16 cellular contexts compared by ENCODE assay signal in genomic region chr18:9705183-9705864, GRCh38. TPM values are rescaled to one million over a fixed set of nuclear protein-coding genes. Genes with fewer than 3 reads are reported as not detected.
DNase-seq lines count a peak whose midpoint lies in the region; ATAC-seq and TF ChIP-seq lines count a peak whose summit lies in the region.
"Had no signal": no experiment of that assay in that cellular context is flagged by ENCODE, and none has a peak within 500 bp of the region (broad histone marks: within the 10 kb centered on the region; RNA-seq: fewer than 3 reads in every experiment).

No MANE protein-coding gene starts in this region.

- H3K9ac ChIP-seq in HCT116 (ENCODE audit: low read length) = no peak overlapping the region

- intact Hi-C loops in A673 (cut with micrococcal nuclease; ENCODE audit: unreplicated experiment) = loop anchor here (10.0 kb wide), 2 partner anchors 219 to 819 kb away; partner anchors contain the start of gene NAPG
- intact Hi-C loops in HCT116 (cut with micrococcal nuclease) = no loop called here

- peak; percentile 49 for DNase-seq in A673 (ENCODE audit: low spot score)
- no peak for DNase-seq in HCT116 (ENCODE audit: low read depth, low spot score)
- peak; percentile 7 for DNase-seq in T1000 (lab: John Stamatoyannopoulos, UW)
- peak; percentile 62 for DNase-seq in fibroblast of pulmonary artery (ENCODE audit: low read depth)
- DNase-seq in stimulated activated CD8-positive, alpha-beta memory T cell treated with anti-CD3 and anti-CD28 coated beads, Interleukin-4, amount 100 ng/mL, for 48 hours = no peak
- DNase-seq in cerebellar nuclear complex (lab: John Stamatoyannopoulos, UW) = no peak
- DNase-seq in SIG-M5 (lab: John Stamatoyannopoulos, UW) = no peak
- DNase-seq: activated CD4-positive, alpha-beta memory T cell treated with anti-CD3 and anti-CD28 coated beads for 36 hours; activated gamma-delta T cell; GDM1; kidney; NCI-H2171 treated with DMSO at 0.1 percent for 48 hours; OCI-M1; retina; stimulated activated naive CD8-positive, alpha-beta T cell treated with anti-CD3 and anti-CD28 coated beads, Interleukin-15, Interleukin-2, amounts not matched to agents 100 U/mL and 50 U/mL, for 24 hours had no signal

- no peaks in the 10 kb centered on the region for H3K9me2 ChIP-seq in HCT116 (ENCODE audit: insufficient read depth)

- peak overlapping the region; percentile 13; the same call in 1 of the 2 replicates for H3K4me2 ChIP-seq in HCT116 (ENCODE audit: low read length)

- no peak for TF ChIP-seq POLR2A in HCT116 (IDR thresholded peaks at IDR 0.05; ENCODE audit: borderline replicate concordance, extremely low read depth, insufficient read depth, insufficient read length)

- TF ChIP-seq RAD21 in HCT116 (IDR thresholded peaks at IDR 0.05; ENCODE audit: low read depth) = no peak

- H3K4me1 ChIP-seq in A673 (ENCODE audit: insufficient read depth, low read length, poor library complexity, severe bottlenecking) (peaks cover 15% of the 10 kb centered on the region), HCT116 (ENCODE audit: control insufficient read depth in 1 of 2, insufficient read depth in 2 of 2, low read length in 2 of 2) (peaks cover 24 to 57% of the 10 kb centered on the region in 2 experiments)

- no peaks in the 10 kb centered on the region; the same call in 1 of the 2 replicates for H3K79me2 ChIP-seq in HCT116 (ENCODE audit: insufficient read depth, low read length)

- CTCF ChIA-PET in A673 (lab: Charles Lee) = no interaction called here
- CTCF ChIA-PET in HCT116 (lab: Charles Lee) = no interaction called here

- H4K20me1 ChIP-seq in HCT116 (ENCODE audit: insufficient read depth) = no peaks in the 10 kb centered on the region

- ATAC-seq in HCT116 (no peak), HG02938 (IDR thresholded peaks at IDR 0.05; ENCODE audit: unreplicated experiment) (no peak)
- ATAC-seq: stimulated activated naive CD8-positive, alpha-beta T cell treated with anti-CD3 and anti-CD28 coated beads, Interleukin-15, Interleukin-2, amounts not matched to agents 100 U/mL and 50 U/mL, for 24 hours had no signal

- H3K9me3 ChIP-seq in A673 (ENCODE audit: low read depth, low read length, poor library complexity, severe bottlenecking) (no peaks in the 10 kb centered on the region), HCT116 (ENCODE audit: control insufficient read depth in 1 of 2, insufficient read depth in 1 of 2, low read depth in 1 of 2, low read length in 2 of 2) (no peaks in the 10 kb centered on the region)

- H2AFZ ChIP-seq in HCT116 (ENCODE audit: low read depth, low read length, poor library complexity, severe bottlenecking) = peak overlapping the region; percentile 49

- no peak overlapping the region for H3K27ac ChIP-seq in A673 (ENCODE audit: low read depth, low read length, poor library complexity, severe bottlenecking)
- H3K27ac ChIP-seq in HCT116 (ENCODE audit: low read depth, low read length) = no peak overlapping the region

- no peak overlapping the region for H3K4me3 ChIP-seq in A673 (ENCODE audit: low read depth, low read length, poor library complexity, severe bottlenecking)
- no peak overlapping the region for H3K4me3 ChIP-seq in HCT116 (replicated peaks in 1 of 2; ENCODE audit: low read depth in 1 of 2, low read length in 2 of 2)
- no peak overlapping the region for H3K4me3 ChIP-seq in fibroblast of pulmonary artery (replicated peaks; ENCODE audit: low read depth, low read length)

- RAD21 ChIA-PET in HCT116 (lab: Charles Lee; ENCODE audit: low non-redundant PET in 1 of 2, low total read pairs in 2 of 2, uncharacterized antibody in 2 of 2, unreplicated experiment in 2 of 2) = no interaction called here

- POLR2A ChIA-PET in A673 (lab: Charles Lee; ENCODE audit: low non-redundant PET) = no interaction called here
- POLR2A ChIA-PET in HCT116 (lab: Charles Lee) = no interaction called here

- BruUV-seq in A673 (replicated peaks; lab: Mats Ljungman, UMichigan) (no TSS peak), HCT116 (replicated peaks; lab: Mats Ljungman, UMichigan) (no TSS peak)

- H3K27me3 ChIP-seq in A673 (replicated peaks; ENCODE audit: insufficient read depth, low read depth, low read length, poor library complexity) (no peaks in the 10 kb centered on the region), HCT116 (ENCODE audit: insufficient read depth, low read length) (no peaks in the 10 kb centered on the region)

- no peaks in the 10 kb centered on the region for H3K36me3 ChIP-seq in A673 (ENCODE audit: insufficient read depth, low read length, poor library complexity, severe bottlenecking)
- no peaks in the 10 kb centered on the region for H3K36me3 ChIP-seq in HCT116 (ENCODE audit: control insufficient read depth in 1 of 2, insufficient read depth in 2 of 2, low read length in 2 of 2)

- TF ChIP-seq CTCF in A673 (conservative IDR thresholded peaks at IDR 0.05; ENCODE audit: low read depth, low read length) = no peak
- TF ChIP-seq CTCF in HCT116 (IDR thresholded peaks at IDR 0.05 in 2 of 3, conservative IDR thresholded peaks at IDR 0.05 in 1 of 3; ENCODE audit: borderline replicate concordance in 1 of 3, insufficient read depth in 1 of 3, low read depth in 2 of 3, low read length in 2 of 3) = no peak
- no peak for TF ChIP-seq CTCF in fibroblast of pulmonary artery (IDR thresholded peaks at IDR 0.05; ENCODE audit: low read length, missing control alignments)

TF ChIP-seq in HCT116, 20 proteins besides CTCF, POLR2A, EP300 and RAD21:
- TF ChIP-seq EGR1 (IDR thresholded peaks at IDR 0.05; ENCODE audit: low read depth) (no peak), ZNF274 (IDR thresholded peaks at IDR 0.05; ENCODE audit: low read depth, low read length) (no peak), ELF1 (IDR thresholded peaks at IDR 0.05; ENCODE audit: borderline replicate concordance, low read depth) (no peak), JUND (IDR thresholded peaks at IDR 0.05) (peak; percentile 19; the same call in 1 of the 2 replicates), CEBPB (IDR thresholded peaks at IDR 0.05; ENCODE audit: low read depth) (no peak), SP1 (IDR thresholded peaks at IDR 0.05; ENCODE audit: low read depth) (no peak), FOSL1 (IDR thresholded peaks at IDR 0.05; ENCODE audit: low read depth) (0 out of 2 replicates have a peak, but pooled peaks have one; percentile 13), SRF (IDR thresholded peaks at IDR 0.05; ENCODE audit: low read depth) (no peak), SIN3A (IDR thresholded peaks at IDR 0.05; ENCODE audit: low read depth) (no peak)

RNA-seq across cellular contexts. Expression of gene RAB31, which starts 2.8 kb away (rescaled TPM):
- total RNA-seq in A673 (2021) = 6.1 and 8.1 TPM in 2 replicates
- total RNA-seq in HCT116 (2021; ENCODE audit: unreplicated experiment) = 46.9 TPM
- 17.8 and 18.6 TPM in 2 replicates for polyA plus RNA-seq in HCT116 (2012)

Comparison
In these comparisons a context has a peak if more than half of its experiments do, and no peak if none do; other contexts are left out.
1. DNase-seq: peak in A673 (single experiment), T1000 (single experiment) and fibroblast of pulmonary artery (single experiment); none in HCT116 (single experiment), stimulated activated CD8-positive, alpha-beta memory T cell treated with anti-CD3 and anti-CD28 coated beads, Interleukin-4, amount 100 ng/mL, for 48 hours (single experiment), cerebellar nuclear complex (0 of 2) and SIG-M5 (single experiment).